In genomic region chr6:143539723-143540122, GRCh38 we compare ENCODE assay signal across 19 cellular contexts. TPM values are rescaled to one million over a fixed set of nuclear protein-coding genes. Genes with fewer than 3 reads are reported as not detected.
A peak's percentile ranks its signal among the peaks of the same experiment; 100 is the strongest.
DNase-seq lines count a peak whose midpoint lies in the region; ATAC-seq and TF ChIP-seq lines count a peak whose summit lies in the region.
"Had no signal": no experiment of that assay in that cellular context is flagged by ENCODE, and none has a peak within 500 bp of the region (broad histone marks: within the 10 kb centered on the region; RNA-seq: fewer than 3 reads in every experiment).

No MANE protein-coding gene starts in this region.

- H3K79me1 ChIP-seq in H9 (ENCODE audit: insufficient read depth, low read depth, low read length, poor library complexity, severe bottlenecking): no peaks in the 10 kb centered on the region

- no peak for ATAC-seq in stimulated activated memory B cell treated with anti-CD40 and anti-IgM and Interleukin-4, amounts not matched to agents 10 μg/mL and 1 μg/mL and 100 μg/mL, for 72 hours
- ATAC-seq: left colon had no signal

- H3K79me2 ChIP-seq in H9 (ENCODE audit: insufficient read depth, low read length): no peaks in the 10 kb centered on the region

- no peaks in the 10 kb centered on the region for H4K20me1 ChIP-seq in H9 (ENCODE audit: control insufficient read depth, insufficient read depth, insufficient read length)

- no peak overlapping the region for H2BK12ac ChIP-seq in H9 (ENCODE audit: insufficient read length, low read depth, low read length)

- no peaks in the 10 kb centered on the region for H3K27me3 ChIP-seq in CD4-positive, alpha-beta memory T cell (ENCODE audit: insufficient read depth, low read length)
- H3K27me3 ChIP-seq in H9 (ENCODE audit: insufficient read depth, low read length): peaks cover 4% of the 10 kb centered on the region; the same call in 1 of the 2 replicates
- H3K27me3 ChIP-seq: adrenal gland had no signal

- H3K4me3 Mint-ChIP-seq in CD4-positive, alpha-beta memory T cell: peak overlapping the region; percentile 88 to 95 (median 92)
- H3K4me3 Mint-ChIP-seq in H9: no peak overlapping the region
- peak overlapping the region; percentile 77 for H3K4me3 Mint-ChIP-seq in activated CD4-positive, alpha-beta memory T cell treated with anti-CD3 and anti-CD28 coated beads, Interleukin-2, amount 10 ng/mL, durations not matched to agents 7 days and 5 days
- H3K4me3 Mint-ChIP-seq in Calu3 (ENCODE audit: low read depth, unreplicated experiment): no peak overlapping the region
- H3K4me3 Mint-ChIP-seq in stimulated activated memory B cell treated with anti-CD40 and anti-IgM and Interleukin-4, amounts not matched to agents 10 μg/mL and 1 μg/mL and 100 μg/mL, for 72 hours: no peak overlapping the region

- H3K14ac ChIP-seq in H9 (ENCODE audit: insufficient read depth, low read length): no peak overlapping the region

- peaks cover 54 to 82% (median 72%) of the 10 kb centered on the region in 4 donors for H3K4me1 Mint-ChIP-seq in CD4-positive, alpha-beta memory T cell
- H3K4me1 Mint-ChIP-seq in H9 (peaks cover 31 to 36% of the 10 kb centered on the region in 2 experiments), Calu3 (ENCODE audit: low read depth, unreplicated experiment) (peaks cover 27% of the 10 kb centered on the region)
- peaks cover 73% of the 10 kb centered on the region for H3K4me1 Mint-ChIP-seq in activated CD4-positive, alpha-beta memory T cell treated with anti-CD3 and anti-CD28 coated beads, Interleukin-2, amount 10 ng/mL, durations not matched to agents 7 days and 5 days
- peaks cover 40% of the 10 kb centered on the region for H3K4me1 Mint-ChIP-seq in stimulated activated memory B cell treated with anti-CD40 and anti-IgM and Interleukin-4, amounts not matched to agents 10 μg/mL and 1 μg/mL and 100 μg/mL, for 72 hours

- H2BK120ac ChIP-seq in H9 (ENCODE audit: low read depth, low read length, poor library complexity, severe bottlenecking): no peak overlapping the region

- POLR2A ChIA-PET in CD4-positive, alpha-beta memory T cell (lab: Charles Lee; ENCODE audit: partially characterized antibody): interaction anchor here (0.7 to 8.3 kb wide), 9 partner anchors 7 to 303 kb away, joined by 4 to 104 read pairs (median 11); partner anchors contain the start of genes ADAT2, FUCA2, LTV1 and PEX3
- POLR2A ChIA-PET in activated CD4-positive, alpha-beta memory T cell treated with anti-CD3 and anti-CD28 coated beads, Interleukin-2, amount 10 ng/mL, durations not matched to agents 7 days and 5 days (lab: Charles Lee): interaction anchor here (0.9 to 5.4 kb wide), 12 partner anchors 8 to 611 kb away, joined by 3 to 68 read pairs (median 6); partner anchors contain the start of genes ADAT2, FUCA2, LTV1 and PEX3

- H3K18ac ChIP-seq in H9 (ENCODE audit: insufficient read length, low read depth, low read length): no peak overlapping the region

- H3T11ph ChIP-seq in H9 (ENCODE audit: low read length): no peak overlapping the region

- intact Hi-C loops in CD4-positive, alpha-beta memory T cell (cut with micrococcal nuclease): loop anchor here (5.0 to 10.0 kb wide), 2 partner anchors 303 to 595 kb away; partner anchors contain the start of genes HIVEP2 and LTV1
- intact Hi-C loops in Calu3 (cut with micrococcal nuclease; ENCODE audit: unreplicated experiment): no loop called here

- no CpG with 5 or more reads among the region's 7 CpGs for WGBS in H9 (ENCODE audit: extremely low coverage, insufficient read length, low lambda C conversion rate)

- no TSS peak for BruUV-seq in Calu3 (replicated peaks; lab: Mats Ljungman, UMichigan)

- no peak overlapping the region for H2BK15ac ChIP-seq in H9 (ENCODE audit: low read depth, low read length)

- H3K9me3 ChIP-seq in CD4-positive, alpha-beta memory T cell (ENCODE audit: control insufficient read depth in 1 of 2, low read length in 2 of 2): no peaks in the 10 kb centered on the region
- H3K9me3 ChIP-seq in H9 (ENCODE audit: control insufficient read depth, low read depth, low read length): no peaks in the 10 kb centered on the region
- H3K9me3 ChIP-seq: adrenal gland, thoracic aorta had no signal

- peak overlapping the region in 1 of 2 donors; percentile 71 for H3K4me3 ChIP-seq in CD4-positive, alpha-beta memory T cell (ENCODE audit: low read length in 2 of 2)
- H3K4me3 ChIP-seq: adrenal gland, PC-9, SK-N-MC, thoracic aorta had no signal

- CTCF ChIA-PET in CD4-positive, alpha-beta memory T cell (lab: Charles Lee; ENCODE audit: partially characterized antibody): interaction anchor here (1.2 to 10.5 kb wide), 6 partner anchors 10 to 37 kb away, joined by 5 to 114 read pairs (median 7); partner anchors contain the start of gene FUCA2
- CTCF ChIA-PET in activated CD4-positive, alpha-beta memory T cell treated with anti-CD3 and anti-CD28 coated beads, Interleukin-2, amount 10 ng/mL, durations not matched to agents 7 days and 5 days (lab: Charles Lee): interaction anchor here (0.5 to 4.9 kb wide), 4 partner anchors 10 to 974 kb away, joined by 3 to 49 read pairs (median 8); partner anchors contain the start of gene FUCA2
- CTCF ChIA-PET in Calu3 (lab: Charles Lee): no interaction called here

- H3K36me3 ChIP-seq in CD4-positive, alpha-beta memory T cell (ENCODE audit: insufficient read depth, low read length): no peaks in the 10 kb centered on the region
- H3K36me3 ChIP-seq: adrenal gland, thoracic aorta had no signal

- H3K56ac ChIP-seq in H9 (ENCODE audit: insufficient read length, low read depth, low read length): no peak overlapping the region

- TF ChIP-seq CTCF in H9 (conservative IDR thresholded peaks at IDR 0.05) (peak; percentile 64), Calu3 (IDR thresholded peaks at IDR 0.05; ENCODE audit: unreplicated experiment) (no peak)

- no peak overlapping the region for H4K5ac ChIP-seq in H9 (ENCODE audit: insufficient read length, low read depth, low read length)

- no peak overlapping the region for H3K4ac ChIP-seq in H9 (ENCODE audit: low read depth, low read length)

- peaks cover 0 to 7% of the 10 kb centered on the region in 2 donors for H3K36me3 Mint-ChIP-seq in CD4-positive, alpha-beta memory T cell
- H3K36me3 Mint-ChIP-seq in H9 (ENCODE audit: insufficient read depth in 1 of 3, low read depth in 3 of 3) (no peaks in the 10 kb centered on the region; a peak in 1 of 7 replicates), Calu3 (ENCODE audit: insufficient read depth, unreplicated experiment) (peaks cover 11% of the 10 kb centered on the region)
- no peaks in the 10 kb centered on the region for H3K36me3 Mint-ChIP-seq in activated CD4-positive, alpha-beta memory T cell treated with anti-CD3 and anti-CD28 coated beads, Interleukin-2, amount 10 ng/mL, durations not matched to agents 7 days and 5 days (ENCODE audit: low read depth)
- no peaks in the 10 kb centered on the region for H3K36me3 Mint-ChIP-seq in stimulated activated memory B cell treated with anti-CD40 and anti-IgM and Interleukin-4, amounts not matched to agents 10 μg/mL and 1 μg/mL and 100 μg/mL, for 72 hours

- peak overlapping the region; percentile 91 to 96 (median 96) for H3K27ac Mint-ChIP-seq in CD4-positive, alpha-beta memory T cell
- no peak overlapping the region for H3K27ac Mint-ChIP-seq in H9
- H3K27ac Mint-ChIP-seq in activated CD4-positive, alpha-beta memory T cell treated with anti-CD3 and anti-CD28 coated beads, Interleukin-2, amount 10 ng/mL, durations not matched to agents 7 days and 5 days: peak overlapping the region; percentile 89
- no peak overlapping the region for H3K27ac Mint-ChIP-seq in Calu3 (ENCODE audit: unreplicated experiment)
- no peak overlapping the region for H3K27ac Mint-ChIP-seq in stimulated activated memory B cell treated with anti-CD40 and anti-IgM and Interleukin-4, amounts not matched to agents 10 μg/mL and 1 μg/mL and 100 μg/mL, for 72 hours

- DNase-seq in CD4-positive, alpha-beta memory T cell: peak; percentile 40 to 65 (median 49)
- DNase-seq in H9 (peak; percentile 50), iPS DF 19.7 (ENCODE audit: low read depth, low spot score) (peak; percentile 52), HPDE6-E6E7 (ENCODE audit: extremely low spot score) (no peak), Calu3 (no peak)
- DNase-seq in activated CD4-positive, alpha-beta memory T cell treated with anti-CD3 and anti-CD28 coated beads, Interleukin-2, amount 10 ng/mL, durations not matched to agents 7 days and 5 days: peak; percentile 38
- DNase-seq: adrenal gland; caudate nucleus; DMS153; hypothalamus; left colon; NCI-H2107; NCI-H524 treated with DMSO at 0.1 percent for 48 hours; PC-9; stimulated activated CD4-positive, alpha-beta T cell treated with anti-CD3 and anti-CD28 coated beads, Interleukin-4, amount 100 ng/mL, for 1 hour; stimulated activated CD8-positive, alpha-beta memory T cell treated with anti-CD3 and anti-CD28 coated beads, Interleukin-4, amount 100 ng/mL, for 48 hours had no signal

- H3K4me1 ChIP-seq in CD4-positive, alpha-beta memory T cell (ENCODE audit: insufficient read depth, low read length): peaks cover 77% of the 10 kb centered on the region
- peaks cover 4% of the 10 kb centered on the region; the same call in 1 of the 2 replicates for H3K4me1 ChIP-seq in H9 (ENCODE audit: insufficient read depth, low read length)

- H4K8ac ChIP-seq in H9 (replicated peaks; ENCODE audit: insufficient read length, low read depth, low read length): no peak overlapping the region

- no peak overlapping the region for H2BK20ac ChIP-seq in H9 (ENCODE audit: low read depth, low read length, poor library complexity, severe bottlenecking)

- no peak overlapping the region for H2AFZ ChIP-seq in H9 (ENCODE audit: low read length)
- H2AFZ ChIP-seq: PC-9 had no signal

- H3K23me2 ChIP-seq in H9 (ENCODE audit: insufficient read length, low read depth, low read length, poor library complexity, severe bottlenecking): peaks cover 9% of the 10 kb centered on the region

- no peaks in the 10 kb centered on the region for H3K9me3 Mint-ChIP-seq in CD4-positive, alpha-beta memory T cell
- H3K9me3 Mint-ChIP-seq in H9 (no peaks in the 10 kb centered on the region), Calu3 (ENCODE audit: low read depth, unreplicated experiment) (no peaks in the 10 kb centered on the region)
- H3K9me3 Mint-ChIP-seq in activated CD4-positive, alpha-beta memory T cell treated with anti-CD3 and anti-CD28 coated beads, Interleukin-2, amount 10 ng/mL, durations not matched to agents 7 days and 5 days: no peaks in the 10 kb centered on the region
- no peaks in the 10 kb centered on the region for H3K9me3 Mint-ChIP-seq in stimulated activated memory B cell treated with anti-CD40 and anti-IgM and Interleukin-4, amounts not matched to agents 10 μg/mL and 1 μg/mL and 100 μg/mL, for 72 hours

- no peak overlapping the region for H3K23ac ChIP-seq in H9 (ENCODE audit: insufficient read length, low read depth, low read length)

- no peaks in the 10 kb centered on the region for H3K27me3 Mint-ChIP-seq in CD4-positive, alpha-beta memory T cell
- H3K27me3 Mint-ChIP-seq in H9 (ENCODE audit: low read depth) (peaks cover 46% of the 10 kb centered on the region), Calu3 (ENCODE audit: unreplicated experiment) (no peaks in the 10 kb centered on the region)
- no peaks in the 10 kb centered on the region for H3K27me3 Mint-ChIP-seq in activated CD4-positive, alpha-beta memory T cell treated with anti-CD3 and anti-CD28 coated beads, Interleukin-2, amount 10 ng/mL, durations not matched to agents 7 days and 5 days
- H3K27me3 Mint-ChIP-seq in stimulated activated memory B cell treated with anti-CD40 and anti-IgM and Interleukin-4, amounts not matched to agents 10 μg/mL and 1 μg/mL and 100 μg/mL, for 72 hours: no peaks in the 10 kb centered on the region

- no peak overlapping the region for H3K9ac ChIP-seq in H9 (ENCODE audit: extremely low read depth, insufficient read length, low read length)

- H2AK5ac ChIP-seq in H9 (ENCODE audit: insufficient read length, low read length): no peak overlapping the region

- no peak overlapping the region for H4K91ac ChIP-seq in H9 (ENCODE audit: insufficient read length, low read depth, low read length)

- peak overlapping the region; percentile 73 for H3K27ac ChIP-seq in CD4-positive, alpha-beta memory T cell (ENCODE audit: low read depth, low read length)
- no peak overlapping the region for H3K27ac ChIP-seq in H9 (ENCODE audit: insufficient read length, low read depth, low read length)
- H3K27ac ChIP-seq: adrenal gland, PC-9, SK-N-MC, thoracic aorta had no signal

- H2BK5ac ChIP-seq in H9 (ENCODE audit: insufficient read length, low read length): no peak overlapping the region

- no peak overlapping the region for H3K4me2 ChIP-seq in H9 (ENCODE audit: insufficient read depth, insufficient read length, low read length)
- H3K4me2 ChIP-seq: PC-9 had no signal

RNA-seq across cellular contexts. Expression of gene FUCA2, which starts 28.2 kb away (rescaled TPM):
- total RNA-seq in CD4-positive, alpha-beta memory T cell: 10 to 100 TPM; 10.6 to 11.4 TPM
- polyA plus RNA-seq in CD4-positive, alpha-beta memory T cell: 10 to 100 TPM; 12.2 to 26.3 TPM
- total RNA-seq in H9 (2021) (71.4 and 72.1 TPM in 2 replicates), Calu3 (2022) (45.5 and 53.7 TPM in 2 replicates)
- total RNA-seq in activated CD4-positive, alpha-beta memory T cell treated with anti-CD3 and anti-CD28 coated beads, Interleukin-2, amount 10 ng/mL, durations not matched to agents 7 days and 5 days: 10 to 100 TPM; 22.1 to 23.1 TPM

Comparison
In these comparisons a context has a peak if more than half of its experiments do, and no peak if none do; other contexts are left out.
1. DNase-seq: peak in CD4-positive, alpha-beta memory T cell (5 of 5), H9 (single experiment), activated CD4-positive, alpha-beta memory T cell treated with anti-CD3 and anti-CD28 coated beads, Interleukin-2, amount 10 ng/mL, durations not matched to agents 7 days and 5 days (single experiment) and iPS DF 19.7 (single experiment); none in HPDE6-E6E7 (single experiment) and Calu3 (single experiment).
2. H3K27ac Mint-ChIP-seq: peak in CD4-positive, alpha-beta memory T cell (7 of 7) and activated CD4-positive, alpha-beta memory T cell treated with anti-CD3 and anti-CD28 coated beads, Interleukin-2, amount 10 ng/mL, durations not matched to agents 7 days and 5 days (single experiment); none in H9 (0 of 3), Calu3 (single experiment) and stimulated activated memory B cell treated with anti-CD40 and anti-IgM and Interleukin-4, amounts not matched to agents 10 μg/mL and 1 μg/mL and 100 μg/mL, for 72 hours (single experiment).
3. H3K4me3 Mint-ChIP-seq: peak in CD4-positive, alpha-beta memory T cell (8 of 8) and activated CD4-positive, alpha-beta memory T cell treated with anti-CD3 and anti-CD28 coated beads, Interleukin-2, amount 10 ng/mL, durations not matched to agents 7 days and 5 days (single experiment); none in H9 (0 of 2), Calu3 (single experiment) and stimulated activated memory B cell treated with anti-CD40 and anti-IgM and Interleukin-4, amounts not matched to agents 10 μg/mL and 1 μg/mL and 100 μg/mL, for 72 hours (single experiment).